In the genomic region with DNA sequence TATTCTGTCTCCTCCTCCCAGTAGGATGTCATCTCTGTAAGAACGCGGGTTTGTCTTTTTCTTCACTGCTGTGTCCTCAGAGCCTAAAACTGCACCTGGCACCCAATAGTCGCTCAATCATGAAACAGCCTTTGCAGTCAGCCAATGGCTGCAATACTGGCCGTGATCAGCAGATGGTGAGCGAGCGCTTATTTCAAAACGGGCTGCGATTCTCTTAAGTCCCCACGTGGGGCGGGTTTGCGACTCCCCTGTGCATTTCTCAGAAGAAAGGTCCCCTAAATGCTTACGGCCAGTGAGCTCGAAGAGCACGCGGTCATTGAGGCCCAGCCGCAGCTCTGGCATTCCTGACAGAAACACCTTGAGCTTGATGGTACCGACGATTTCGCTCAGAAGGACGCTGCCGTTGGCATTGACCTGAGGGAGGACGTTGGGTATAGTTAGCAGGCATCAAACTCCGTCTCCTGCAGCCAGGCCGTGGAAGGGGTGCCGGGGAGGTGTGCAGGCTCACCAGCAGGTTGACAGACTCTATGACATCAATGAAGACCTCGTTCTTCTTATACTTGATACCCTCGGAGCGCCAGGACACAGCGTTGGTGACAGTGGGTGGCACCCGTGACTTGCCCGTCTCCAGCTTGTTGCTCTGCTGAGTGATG, we compare ENCODE assay signal across 1 cellular context.
TF ChIP-seq lines count a peak whose summit lies in the region.

No MANE protein-coding gene starts in this region.

TF ChIP-seq in HepG2, 621 proteins besides CTCF, POLR2A, EP300 and RAD21 (continued from another document and continues in another):
- no peak for TF ChIP-seq LRRFIP1 (CRISPR knock-in tag; conservative IDR thresholded peaks at IDR 0.05)
- TF ChIP-seq, protein P1, sequence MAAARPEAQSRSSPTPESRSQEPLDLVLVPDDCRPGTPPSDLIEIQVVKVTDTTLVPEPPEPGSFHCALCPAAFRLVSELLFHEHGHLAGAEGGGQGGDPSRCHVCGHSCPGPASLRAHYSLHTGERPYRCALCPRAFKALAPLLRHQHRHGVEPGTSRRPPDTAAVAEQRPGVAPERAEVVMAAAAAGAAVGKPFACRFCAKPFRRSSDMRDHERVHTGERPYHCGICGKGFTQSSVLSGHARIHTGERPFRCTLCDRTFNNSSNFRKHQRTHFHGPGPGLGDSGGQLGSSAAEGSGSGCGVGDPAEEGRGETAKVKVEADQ (CRISPR knock-in tag; IDR thresholded peaks at IDR 0.05; ENCODE audit: borderline replicate concordance): no peak
- no peak for TF ChIP-seq ZNF652 (CRISPR knock-in tag; IDR thresholded peaks at IDR 0.05; ENCODE audit: borderline replicate concordance, low read depth)
- TF ChIP-seq, protein P2, sequence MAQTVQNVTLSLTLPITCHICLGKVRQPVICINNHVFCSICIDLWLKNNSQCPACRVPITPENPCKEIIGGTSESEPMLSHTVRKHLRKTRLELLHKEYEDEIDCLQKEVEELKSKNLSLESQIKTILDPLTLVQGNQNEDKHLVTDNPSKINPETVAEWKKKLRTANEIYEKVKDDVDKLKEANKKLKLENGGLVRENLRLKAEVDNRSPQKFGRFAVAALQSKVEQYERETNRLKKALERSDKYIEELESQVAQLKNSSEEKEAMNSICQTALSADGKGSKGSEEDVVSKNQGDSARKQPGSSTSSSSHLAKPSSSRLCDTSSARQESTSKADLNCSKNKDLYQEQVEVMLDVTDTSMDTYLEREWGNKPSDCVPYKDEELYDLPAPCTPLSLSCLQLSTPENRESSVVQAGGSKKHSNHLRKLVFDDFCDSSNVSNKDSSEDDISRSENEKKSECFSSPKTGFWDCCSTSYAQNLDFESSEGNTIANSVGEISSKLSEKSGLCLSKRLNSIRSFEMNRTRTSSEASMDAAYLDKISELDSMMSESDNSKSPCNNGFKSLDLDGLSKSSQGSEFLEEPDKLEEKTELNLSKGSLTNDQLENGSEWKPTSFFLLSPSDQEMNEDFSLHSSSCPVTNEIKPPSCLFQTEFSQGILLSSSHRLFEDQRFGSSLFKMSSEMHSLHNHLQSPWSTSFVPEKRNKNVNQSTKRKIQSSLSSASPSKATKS (CRISPR knock-in tag; IDR thresholded peaks at IDR 0.05): no peak
- no peak for TF ChIP-seq IRF1 (CRISPR knock-in tag; IDR thresholded peaks at IDR 0.05; ENCODE audit: low read depth)
- TF ChIP-seq THAP11 (CRISPR knock-in tag; IDR thresholded peaks at IDR 0.05): peak; percentile 55; the same call in 1 of the 2 replicates
- TF ChIP-seq SMAD1 (CRISPR knock-in tag; IDR thresholded peaks at IDR 0.05; ENCODE audit: borderline replicate concordance, low read depth): 0 out of 2 replicates have a peak, but pooled peaks have one; percentile 43
- no peak for TF ChIP-seq ZNF513 (CRISPR knock-in tag; conservative IDR thresholded peaks at IDR 0.05)
- TF ChIP-seq ZNF790 (CRISPR knock-in tag; IDR thresholded peaks at IDR 0.05; ENCODE audit: borderline replicate concordance): no peak
- TF ChIP-seq, protein P3, sequence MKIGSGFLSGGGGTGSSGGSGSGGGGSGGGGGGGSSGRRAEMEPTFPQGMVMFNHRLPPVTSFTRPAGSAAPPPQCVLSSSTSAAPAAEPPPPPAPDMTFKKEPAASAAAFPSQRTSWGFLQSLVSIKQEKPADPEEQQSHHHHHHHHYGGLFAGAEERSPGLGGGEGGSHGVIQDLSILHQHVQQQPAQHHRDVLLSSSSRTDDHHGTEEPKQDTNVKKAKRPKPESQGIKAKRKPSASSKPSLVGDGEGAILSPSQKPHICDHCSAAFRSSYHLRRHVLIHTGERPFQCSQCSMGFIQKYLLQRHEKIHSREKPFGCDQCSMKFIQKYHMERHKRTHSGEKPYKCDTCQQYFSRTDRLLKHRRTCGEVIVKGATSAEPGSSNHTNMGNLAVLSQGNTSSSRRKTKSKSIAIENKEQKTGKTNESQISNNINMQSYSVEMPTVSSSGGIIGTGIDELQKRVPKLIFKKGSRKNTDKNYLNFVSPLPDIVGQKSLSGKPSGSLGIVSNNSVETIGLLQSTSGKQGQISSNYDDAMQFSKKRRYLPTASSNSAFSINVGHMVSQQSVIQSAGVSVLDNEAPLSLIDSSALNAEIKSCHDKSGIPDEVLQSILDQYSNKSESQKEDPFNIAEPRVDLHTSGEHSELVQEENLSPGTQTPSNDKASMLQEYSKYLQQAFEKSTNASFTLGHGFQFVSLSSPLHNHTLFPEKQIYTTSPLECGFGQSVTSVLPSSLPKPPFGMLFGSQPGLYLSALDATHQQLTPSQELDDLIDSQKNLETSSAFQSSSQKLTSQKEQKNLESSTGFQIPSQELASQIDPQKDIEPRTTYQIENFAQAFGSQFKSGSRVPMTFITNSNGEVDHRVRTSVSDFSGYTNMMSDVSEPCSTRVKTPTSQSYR (CRISPR knock-in tag; IDR thresholded peaks at IDR 0.05; ENCODE audit: borderline replicate concordance): no peak
- TF ChIP-seq REST (IDR thresholded peaks at IDR 0.05; ENCODE audit: borderline replicate concordance in 1 of 2, low read depth in 1 of 2, low read length in 2 of 2): no peak
- no peak for TF ChIP-seq ZNF383 (CRISPR knock-in tag; IDR thresholded peaks at IDR 0.05; ENCODE audit: borderline replicate concordance)
- peak; percentile 67; the same call in 1 of the 2 replicates for TF ChIP-seq ZNF431 (CRISPR knock-in tag; IDR thresholded peaks at IDR 0.05; ENCODE audit: borderline replicate concordance, low read depth)
- TF ChIP-seq CEBPG (CRISPR knock-in tag; IDR thresholded peaks at IDR 0.05): peak; percentile 43; the same call in 1 of the 2 replicates
- no peak for TF ChIP-seq ZFP36 (IDR thresholded peaks at IDR 0.05; ENCODE audit: borderline replicate concordance, low read depth, low read length, partially characterized antibody)
- no peak for TF ChIP-seq FOXJ3 (CRISPR knock-in tag; IDR thresholded peaks at IDR 0.05; ENCODE audit: borderline replicate concordance)
- TF ChIP-seq HOXD1 (CRISPR knock-in tag; IDR thresholded peaks at IDR 0.05): no peak
- TF ChIP-seq U2AF1 (optimal IDR thresholded peaks at IDR 0.05; ENCODE audit: low read depth, low read length): no peak
- TF ChIP-seq FLYWCH1 (CRISPR knock-in tag; IDR thresholded peaks at IDR 0.05): no peak
- TF ChIP-seq ZNF607 (CRISPR knock-in tag; IDR thresholded peaks at IDR 0.05; ENCODE audit: borderline replicate concordance): peak; percentile 50; the same call in 1 of the 2 replicates
- TF ChIP-seq, protein P4, sequence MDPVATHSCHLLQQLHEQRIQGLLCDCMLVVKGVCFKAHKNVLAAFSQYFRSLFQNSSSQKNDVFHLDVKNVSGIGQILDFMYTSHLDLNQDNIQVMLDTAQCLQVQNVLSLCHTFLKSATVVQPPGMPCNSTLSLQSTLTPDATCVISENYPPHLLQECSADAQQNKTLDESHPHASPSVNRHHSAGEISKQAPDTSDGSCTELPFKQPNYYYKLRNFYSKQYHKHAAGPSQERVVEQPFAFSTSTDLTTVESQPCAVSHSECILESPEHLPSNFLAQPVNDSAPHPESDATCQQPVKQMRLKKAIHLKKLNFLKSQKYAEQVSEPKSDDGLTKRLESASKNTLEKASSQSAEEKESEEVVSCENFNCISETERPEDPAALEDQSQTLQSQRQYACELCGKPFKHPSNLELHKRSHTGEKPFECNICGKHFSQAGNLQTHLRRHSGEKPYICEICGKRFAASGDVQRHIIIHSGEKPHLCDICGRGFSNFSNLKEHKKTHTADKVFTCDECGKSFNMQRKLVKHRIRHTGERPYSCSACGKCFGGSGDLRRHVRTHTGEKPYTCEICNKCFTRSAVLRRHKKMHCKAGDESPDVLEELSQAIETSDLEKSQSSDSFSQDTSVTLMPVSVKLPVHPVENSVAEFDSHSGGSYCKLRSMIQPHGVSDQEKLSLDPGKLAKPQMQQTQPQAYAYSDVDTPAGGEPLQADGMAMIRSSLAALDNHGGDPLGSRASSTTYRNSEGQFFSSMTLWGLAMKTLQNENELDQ (CRISPR knock-in tag; IDR thresholded peaks at IDR 0.05; ENCODE audit: borderline replicate concordance): no peak
- TF ChIP-seq ZNF101 (CRISPR knock-in tag; IDR thresholded peaks at IDR 0.05; ENCODE audit: borderline replicate concordance, low read depth): no peak
- TF ChIP-seq, protein P5, sequence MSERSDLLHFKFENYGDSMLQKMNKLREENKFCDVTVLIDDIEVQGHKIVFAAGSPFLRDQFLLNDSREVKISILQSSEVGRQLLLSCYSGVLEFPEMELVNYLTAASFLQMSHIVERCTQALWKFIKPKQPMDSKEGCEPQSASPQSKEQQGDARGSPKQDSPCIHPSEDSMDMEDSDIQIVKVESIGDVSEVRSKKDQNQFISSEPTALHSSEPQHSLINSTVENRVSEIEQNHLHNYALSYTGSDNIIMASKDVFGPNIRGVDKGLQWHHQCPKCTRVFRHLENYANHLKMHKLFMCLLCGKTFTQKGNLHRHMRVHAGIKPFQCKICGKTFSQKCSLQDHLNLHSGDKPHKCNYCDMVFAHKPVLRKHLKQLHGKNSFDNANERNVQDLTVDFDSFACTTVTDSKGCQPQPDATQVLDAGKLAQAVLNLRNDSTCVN (CRISPR knock-in tag; IDR thresholded peaks at IDR 0.05; ENCODE audit: borderline replicate concordance): peak; percentile 19; the same call in 1 of the 2 replicates
- no peak for TF ChIP-seq ZNF33B (CRISPR knock-in tag; IDR thresholded peaks at IDR 0.05)
- TF ChIP-seq ZMYM2 (CRISPR knock-in tag; IDR thresholded peaks at IDR 0.05): 0 out of 2 replicates have a peak, but pooled peaks have one; percentile 21
- no peak for TF ChIP-seq GATA4 (IDR thresholded peaks at IDR 0.05; ENCODE audit: borderline replicate concordance, low read depth)
- 0 out of 2 replicates have a peak, but pooled peaks have one; percentile 41 for TF ChIP-seq ZNF274 (CRISPR knock-in tag; IDR thresholded peaks at IDR 0.05)
- TF ChIP-seq ZFX (CRISPR knock-in tag; IDR thresholded peaks at IDR 0.05; ENCODE audit: low read depth): no peak
- TF ChIP-seq ARNTL (CRISPR knock-in tag; IDR thresholded peaks at IDR 0.05): no peak
- TF ChIP-seq ZNF441 (CRISPR knock-in tag; IDR thresholded peaks at IDR 0.05; ENCODE audit: borderline replicate concordance): 0 out of 2 replicates have a peak, but pooled peaks have one; percentile 41
- no peak for TF ChIP-seq KAT7 (CRISPR knock-in tag; IDR thresholded peaks at IDR 0.05; ENCODE audit: borderline replicate concordance)
- TF ChIP-seq ZNF354B (CRISPR knock-in tag; IDR thresholded peaks at IDR 0.05): no peak
